8 cellular contexts compared by ENCODE assay signal in genomic region chrX:24494544-24495113, GRCh38.
DNase-seq lines count a peak whose midpoint lies in the region; ATAC-seq and TF ChIP-seq lines count a peak whose summit lies in the region.

No MANE protein-coding gene starts in this region.

- peak overlapping the region; percentile 31 for H3K27ac Mint-ChIP-seq in activated T-cell treated with anti-CD3 and anti-CD28 coated beads, Interleukin-2, amount 50 U/mL, for 24 hours

- H3K9me3 Mint-ChIP-seq in activated T-cell treated with anti-CD3 and anti-CD28 coated beads, Interleukin-2, amount 50 U/mL, for 24 hours = no peaks in the 10 kb centered on the region

- peaks cover 50% of the 10 kb centered on the region for H3K4me1 Mint-ChIP-seq in activated T-cell treated with anti-CD3 and anti-CD28 coated beads, Interleukin-2, amount 50 U/mL, for 24 hours (ENCODE audit: low read depth)

- DNase-seq in activated T-cell treated with anti-CD3 and anti-CD28 coated beads, Interleukin-2, amount 50 U/mL, for 24 hours = no peak
- no peak for DNase-seq in activated T-cell treated with anti-CD3 and anti-CD28 coated beads, Interleukin-2, amount 50 U/mL, for 1 hour
- DNase-seq in NCI-H82 treated with DMSO at 0.1 percent for 48 hours (lab: John Stamatoyannopoulos, UW; ENCODE audit: unreplicated experiment) (peak; percentile 71), epithelial cell of esophagus (ENCODE audit: low read depth) (peak; percentile 82), non-pigmented ciliary epithelial cell (ENCODE audit: low read depth) (peak; percentile 38)
- no peak for DNase-seq in stimulated activated CD4-positive, alpha-beta T cell treated with anti-CD3 and anti-CD28 coated beads, Interleukin-1b, Interleukin-23, amount 100 ng/mL, for 48 hours

- peaks cover 4% of the 10 kb centered on the region for H3K27me3 Mint-ChIP-seq in activated T-cell treated with anti-CD3 and anti-CD28 coated beads, Interleukin-2, amount 50 U/mL, for 24 hours

- H3K4me3 ChIP-seq in epithelial cell of esophagus (ENCODE audit: low read length) = no peak overlapping the region

- H3K4me3 Mint-ChIP-seq in activated T-cell treated with anti-CD3 and anti-CD28 coated beads, Interleukin-2, amount 50 U/mL, for 24 hours = no peak overlapping the region

- ATAC-seq in HG03439 (IDR thresholded peaks at IDR 0.05; ENCODE audit: unreplicated experiment) (no peak), HG03175 (IDR thresholded peaks at IDR 0.05; ENCODE audit: unreplicated experiment) (no peak)

- peaks cover 12% of the 10 kb centered on the region for H3K36me3 Mint-ChIP-seq in activated T-cell treated with anti-CD3 and anti-CD28 coated beads, Interleukin-2, amount 50 U/mL, for 24 hours (ENCODE audit: low read depth)

- TF ChIP-seq CTCF in epithelial cell of esophagus (IDR thresholded peaks at IDR 0.05; ENCODE audit: insufficient read depth, low read depth, low read length, missing control alignments) = no peak

Comparison
In these comparisons a context has a peak if more than half of its experiments do, and no peak if none do; other contexts are left out.
1. DNase-seq: peak in NCI-H82 treated with DMSO at 0.1 percent for 48 hours (single experiment), epithelial cell of esophagus (single experiment) and non-pigmented ciliary epithelial cell (single experiment); none in activated T-cell treated with anti-CD3 and anti-CD28 coated beads, Interleukin-2, amount 50 U/mL, for 24 hours (single experiment), activated T-cell treated with anti-CD3 and anti-CD28 coated beads, Interleukin-2, amount 50 U/mL, for 1 hour (single experiment) and stimulated activated CD4-positive, alpha-beta T cell treated with anti-CD3 and anti-CD28 coated beads, Interleukin-1b, Interleukin-23, amount 100 ng/mL, for 48 hours (single experiment).